In the genomic region with DNA sequence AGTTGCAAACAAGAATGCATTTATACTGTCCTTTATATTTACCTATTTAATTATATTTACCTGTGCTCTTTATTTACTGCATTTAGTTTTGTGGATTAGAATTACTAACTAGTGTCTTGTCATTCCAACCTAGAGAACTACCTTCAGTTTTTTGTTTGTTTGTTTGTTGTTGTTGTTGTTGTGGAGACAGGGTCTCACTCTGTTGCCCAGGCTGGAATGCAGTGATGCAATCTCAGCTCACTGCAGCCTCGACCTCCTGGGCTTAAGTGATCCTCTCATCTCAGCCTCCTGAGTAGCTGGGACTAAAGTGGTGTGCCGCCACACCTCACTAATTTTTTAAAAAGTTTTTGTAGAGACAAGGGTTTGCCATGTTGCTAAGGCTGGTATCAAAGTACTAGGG, we compare ENCODE assay signal across 1 cellular context.
TF ChIP-seq lines count a peak whose summit lies in the region.

No MANE protein-coding gene starts in this region.

TF ChIP-seq in K562, 482 proteins besides CTCF, POLR2A, EP300 and RAD21:
- TF ChIP-seq SLC30A9 (CRISPR knock-in tag; IDR thresholded peaks at IDR 0.05) (no peak), ATF4 (CRISPR knock-in tag; IDR thresholded peaks at IDR 0.05) (no peak), PHB2 (IDR thresholded peaks at IDR 0.05; ENCODE audit: low read depth) (no peak), MYC (IDR thresholded peaks at IDR 0.05; ENCODE audit: low read depth, low read length) (no peak), MYC (CRISPR knock-in tag; IDR thresholded peaks at IDR 0.05; ENCODE audit: borderline replicate concordance, low read depth) (no peak), SNIP1 (IDR thresholded peaks at IDR 0.05; ENCODE audit: low read depth) (no peak), NR2C1 (IDR thresholded peaks at IDR 0.05) (no peak), NR2C1 (tag; IDR thresholded peaks at IDR 0.05) (no peak), JUND (IDR thresholded peaks at IDR 0.05; ENCODE audit: borderline replicate concordance, low read depth, low read length) (no peak), JUND (tag; IDR thresholded peaks at IDR 0.05; ENCODE audit: borderline replicate concordance, low read depth, low read length) (no peak), ZEB2 (IDR thresholded peaks at IDR 0.05) (no peak), CEBPB (tag; IDR thresholded peaks at IDR 0.05) (no peak), MTF1 (CRISPR knock-in tag; IDR thresholded peaks at IDR 0.05; ENCODE audit: borderline replicate concordance) (no peak), ZNF778 (CRISPR knock-in tag; IDR thresholded peaks at IDR 0.05) (no peak), MTA3 (IDR thresholded peaks at IDR 0.05; ENCODE audit: borderline replicate concordance) (no peak)
- TF ChIP-seq, protein P1, sequence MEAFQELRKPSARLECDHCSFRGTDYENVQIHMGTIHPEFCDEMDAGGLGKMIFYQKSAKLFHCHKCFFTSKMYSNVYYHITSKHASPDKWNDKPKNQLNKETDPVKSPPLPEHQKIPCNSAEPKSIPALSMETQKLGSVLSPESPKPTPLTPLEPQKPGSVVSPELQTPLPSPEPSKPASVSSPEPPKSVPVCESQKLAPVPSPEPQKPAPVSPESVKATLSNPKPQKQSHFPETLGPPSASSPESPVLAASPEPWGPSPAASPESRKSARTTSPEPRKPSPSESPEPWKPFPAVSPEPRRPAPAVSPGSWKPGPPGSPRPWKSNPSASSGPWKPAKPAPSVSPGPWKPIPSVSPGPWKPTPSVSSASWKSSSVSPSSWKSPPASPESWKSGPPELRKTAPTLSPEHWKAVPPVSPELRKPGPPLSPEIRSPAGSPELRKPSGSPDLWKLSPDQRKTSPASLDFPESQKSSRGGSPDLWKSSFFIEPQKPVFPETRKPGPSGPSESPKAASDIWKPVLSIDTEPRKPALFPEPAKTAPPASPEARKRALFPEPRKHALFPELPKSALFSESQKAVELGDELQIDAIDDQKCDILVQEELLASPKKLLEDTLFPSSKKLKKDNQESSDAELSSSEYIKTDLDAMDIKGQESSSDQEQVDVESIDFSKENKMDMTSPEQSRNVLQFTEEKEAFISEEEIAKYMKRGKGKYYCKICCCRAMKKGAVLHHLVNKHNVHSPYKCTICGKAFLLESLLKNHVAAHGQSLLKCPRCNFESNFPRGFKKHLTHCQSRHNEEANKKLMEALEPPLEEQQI (IDR thresholded peaks at IDR 0.05): no peak
